ENCODE assay signal across 8 cellular contexts in the genomic region with DNA sequence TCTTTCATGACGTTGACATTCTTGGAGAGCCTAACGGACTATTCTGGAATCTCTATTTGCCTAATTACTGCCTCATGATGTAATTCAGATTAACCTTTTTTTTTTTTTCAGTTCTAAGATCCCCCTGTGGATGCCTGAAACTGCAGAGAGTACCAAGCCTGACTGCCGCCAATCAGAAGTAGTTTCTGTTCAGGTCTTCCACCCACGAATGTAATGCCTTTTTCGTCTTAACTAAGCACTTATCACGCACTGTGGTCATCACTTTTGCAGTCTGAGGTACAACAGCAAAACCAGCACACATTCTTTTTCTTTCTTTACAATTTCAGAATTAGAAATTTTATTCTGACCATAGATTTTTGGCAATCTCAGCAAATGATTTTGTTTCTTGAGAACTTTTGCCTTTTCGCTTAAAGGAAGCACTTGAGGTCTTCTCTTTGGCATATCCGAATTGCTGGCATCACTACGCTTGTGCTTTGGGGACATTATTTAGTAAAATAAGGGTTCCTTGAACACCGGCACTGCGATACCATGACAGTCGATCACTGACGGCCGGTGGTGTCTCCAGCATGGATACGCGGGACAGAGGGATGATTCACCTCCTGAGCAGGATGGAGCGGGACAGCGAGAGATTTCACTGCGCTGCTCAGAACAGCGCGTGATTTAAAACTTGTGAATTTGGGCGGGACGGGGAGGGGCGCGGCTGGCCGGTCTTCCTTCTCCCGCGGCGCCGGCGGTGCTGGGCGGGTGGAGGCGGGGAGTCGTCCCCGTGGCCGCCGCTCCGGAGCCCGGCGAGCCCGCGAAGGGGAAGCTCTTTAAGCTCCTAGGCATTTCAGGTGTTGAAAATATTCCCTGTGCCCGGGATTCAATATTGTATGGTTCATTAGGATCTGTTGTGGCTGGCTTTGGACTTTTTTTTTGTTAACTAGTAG. TPM values are rescaled to one million over a fixed set of nuclear protein-coding genes. Genes with fewer than 3 reads are reported as not detected.
A peak's percentile ranks its signal among the peaks of the same experiment; 100 is the strongest.
DNase-seq lines count a peak whose midpoint lies in the region; ATAC-seq lines count a peak whose summit lies in the region.

No MANE protein-coding gene starts in this region.

- intact Hi-C loops in Right ventricle myocardium superior (cut with DNase I): no loop called here

- DNase-seq in NK-92 treated with Interleukin-12 subunit alpha and Interleukin-12 subunit beta, amount 100 ng/mL, for 24 hours (lab: John Stamatoyannopoulos, UW): peak; percentile 47
- DNase-seq in NK-92 (lab: John Stamatoyannopoulos, UW; ENCODE audit: unreplicated experiment): no peak
- DNase-seq in HCEC 1CT: peak; percentile 52
- DNase-seq in M059J (ENCODE audit: low read depth): peak; percentile 72
- peak; percentile 78 for DNase-seq in activated effector memory CD4-positive, alpha-beta T cell treated with anti-CD3 and anti-CD28 coated beads, Interleukin-2, amount 50 U/mL, for 16 hours
- DNase-seq in Right ventricle myocardium superior: peak; percentile 65
- peak; percentile 36 for DNase-seq in renal cortical epithelial cell (ENCODE audit: low read depth)
- no peak for DNase-seq in NCI-H1694 treated with DMSO at 0.1 percent for 48 hours (lab: John Stamatoyannopoulos, UW)

- ATAC-seq in Right ventricle myocardium superior (ENCODE audit: poor library complexity): peak; percentile 88

RNA-seq across cellular contexts. Expression of a gene that starts 32.0 kb away (rescaled TPM):
- total RNA-seq in M059J (2014; rRNA removed; shearing (Covaris generic)): 0.79 TPM in 1 of 2 replicates, not detected in the other
- not detected for total RNA-seq in Right ventricle myocardium superior
- not detected in 2 replicates for total RNA-seq in renal cortical epithelial cell

RNA-seq across cellular contexts. Expression of a gene that starts 38.8 kb away (rescaled TPM):
- total RNA-seq in M059J (2014; rRNA removed; shearing (Covaris generic)): not detected in 2 replicates
- total RNA-seq in Right ventricle myocardium superior (not detected), renal cortical epithelial cell (not detected in 2 replicates)

Comparison
In these comparisons a context has a peak if more than half of its experiments do, and no peak if none do; other contexts are left out.
1. DNase-seq: peak in NK-92 treated with Interleukin-12 subunit alpha and Interleukin-12 subunit beta, amount 100 ng/mL, for 24 hours (single experiment), HCEC 1CT (single experiment), M059J (single experiment), activated effector memory CD4-positive, alpha-beta T cell treated with anti-CD3 and anti-CD28 coated beads, Interleukin-2, amount 50 U/mL, for 16 hours (single experiment), Right ventricle myocardium superior (single experiment) and renal cortical epithelial cell (single experiment); none in NK-92 (single experiment) and NCI-H1694 treated with DMSO at 0.1 percent for 48 hours (single experiment).